26 cellular contexts compared by ENCODE assay signal in genomic region chr10:11950325-11951018, GRCh38.
"Had no signal": no experiment of that assay in that cellular context is flagged by ENCODE, and none has a peak within 500 bp of the region (broad histone marks: within the 10 kb centered on the region; RNA-seq: fewer than 3 reads in every experiment).

No MANE protein-coding gene starts in this region.

- H3K27me3 Mint-ChIP-seq: dendritic cell treated with granulocyte-macrophage colony-stimulating factor and Interleukin-4, amounts not matched to agents 40 ng/mL and 50 ng/mL, for 4 days; naive thymus-derived CD8-positive, alpha-beta T cell; stimulated activated naive B cell treated with anti-CD40 and anti-IgM and Interleukin-4, amounts not matched to agents 10 μg/mL and 1 μg/mL and 100 μg/mL, for 72 hours; stimulated activated naive CD8-positive, alpha-beta T cell treated with anti-CD3 and anti-CD28 coated beads, Interleukin-15, Interleukin-2, amounts not matched to agents 100 ng/mL and 50 ng/mL, for 24 hours had no signal

- H3K36me3 ChIP-seq: colonic mucosa had no signal

- DNase-seq: colonic mucosa; effector CD8-positive, alpha-beta T cell; endodermal cell; foreskin fibroblast; gastrocnemius medialis; head of caudate nucleus; left cardiac atrium; left ventricle myocardium superior; lower lobe of right lung; naive thymus-derived CD8-positive, alpha-beta T cell; nephron progenitor cell; nucleus accumbens; psoas muscle; right cardiac atrium; small intestine; stimulated activated CD4-positive, alpha-beta T cell treated with anti-CD3 and anti-CD28 coated beads, Interleukin-15, amount 100 ng/mL, for 24 hours; stimulated activated CD4-positive, alpha-beta T cell treated with anti-CD3 and anti-CD28 coated beads, Interleukin-2, amount 100 ng/mL, for 48 hours; stimulated activated naive B cell treated with anti-CD40 and anti-IgM and Interleukin-4, amounts not matched to agents 10 μg/mL and 1 μg/mL and 100 μg/mL, for 72 hours; upper lobe of left lung had no signal

- H3K4me1 Mint-ChIP-seq: endodermal cell, nephron progenitor cell had no signal

- H3K4me1 ChIP-seq: colonic mucosa, lower lobe of right lung, psoas muscle, upper lobe of left lung, vagina had no signal

- H3K27ac ChIP-seq: colonic mucosa, epithelial cell of prostate, lower lobe of right lung, psoas muscle, thoracic aorta, tibial nerve, vagina had no signal

- H3K4me3 ChIP-seq: colonic mucosa, gastrocnemius medialis, lower lobe of right lung, psoas muscle, thoracic aorta, tibial nerve, upper lobe of left lung, vagina had no signal

- H3K27ac Mint-ChIP-seq: dendritic cell treated with granulocyte-macrophage colony-stimulating factor and Interleukin-4, amounts not matched to agents 40 ng/mL and 50 ng/mL, for 4 days; endodermal cell; nephron progenitor cell; stimulated activated naive B cell treated with anti-CD40 and anti-IgM and Interleukin-4, amounts not matched to agents 10 μg/mL and 1 μg/mL and 100 μg/mL, for 72 hours; stimulated activated naive CD8-positive, alpha-beta T cell treated with anti-CD3 and anti-CD28 coated beads, Interleukin-15, Interleukin-2, amounts not matched to agents 100 ng/mL and 50 ng/mL, for 24 hours had no signal

- H3K4me3 Mint-ChIP-seq: dendritic cell treated with granulocyte-macrophage colony-stimulating factor and Interleukin-4, amounts not matched to agents 40 ng/mL and 50 ng/mL, for 4 days; endodermal cell; naive thymus-derived CD8-positive, alpha-beta T cell; nephron progenitor cell; stimulated activated naive B cell treated with anti-CD40 and anti-IgM and Interleukin-4, amounts not matched to agents 10 μg/mL and 1 μg/mL and 100 μg/mL, for 72 hours; stimulated activated naive CD8-positive, alpha-beta T cell treated with anti-CD3 and anti-CD28 coated beads, Interleukin-15, Interleukin-2, amounts not matched to agents 100 ng/mL and 50 ng/mL, for 24 hours had no signal

- H3K9me3 ChIP-seq: colonic mucosa, gastrocnemius medialis, lower lobe of right lung, psoas muscle, thoracic aorta, tibial nerve, upper lobe of left lung, vagina had no signal

- ATAC-seq: esophagus mucosa; gastrocnemius medialis; left cardiac atrium; left ventricle myocardium superior; lower lobe of right lung; naive thymus-derived CD8-positive, alpha-beta T cell; psoas muscle; right cardiac atrium; stimulated activated naive B cell treated with anti-CD40 and anti-IgM and Interleukin-4, amounts not matched to agents 10 μg/mL and 1 μg/mL and 100 μg/mL, for 72 hours had no signal

- H3K9me3 Mint-ChIP-seq: dendritic cell treated with granulocyte-macrophage colony-stimulating factor and Interleukin-4, amounts not matched to agents 40 ng/mL and 50 ng/mL, for 4 days; endodermal cell; naive thymus-derived CD8-positive, alpha-beta T cell; nephron progenitor cell; stimulated activated naive CD8-positive, alpha-beta T cell treated with anti-CD3 and anti-CD28 coated beads, Interleukin-15, Interleukin-2, amounts not matched to agents 100 ng/mL and 50 ng/mL, for 24 hours had no signal

- H3K27me3 ChIP-seq: colonic mucosa, gastrocnemius medialis, tibial nerve, upper lobe of left lung, vagina had no signal
